Comparison of ENCODE assay signal across 12 cellular contexts in the genomic region with DNA sequence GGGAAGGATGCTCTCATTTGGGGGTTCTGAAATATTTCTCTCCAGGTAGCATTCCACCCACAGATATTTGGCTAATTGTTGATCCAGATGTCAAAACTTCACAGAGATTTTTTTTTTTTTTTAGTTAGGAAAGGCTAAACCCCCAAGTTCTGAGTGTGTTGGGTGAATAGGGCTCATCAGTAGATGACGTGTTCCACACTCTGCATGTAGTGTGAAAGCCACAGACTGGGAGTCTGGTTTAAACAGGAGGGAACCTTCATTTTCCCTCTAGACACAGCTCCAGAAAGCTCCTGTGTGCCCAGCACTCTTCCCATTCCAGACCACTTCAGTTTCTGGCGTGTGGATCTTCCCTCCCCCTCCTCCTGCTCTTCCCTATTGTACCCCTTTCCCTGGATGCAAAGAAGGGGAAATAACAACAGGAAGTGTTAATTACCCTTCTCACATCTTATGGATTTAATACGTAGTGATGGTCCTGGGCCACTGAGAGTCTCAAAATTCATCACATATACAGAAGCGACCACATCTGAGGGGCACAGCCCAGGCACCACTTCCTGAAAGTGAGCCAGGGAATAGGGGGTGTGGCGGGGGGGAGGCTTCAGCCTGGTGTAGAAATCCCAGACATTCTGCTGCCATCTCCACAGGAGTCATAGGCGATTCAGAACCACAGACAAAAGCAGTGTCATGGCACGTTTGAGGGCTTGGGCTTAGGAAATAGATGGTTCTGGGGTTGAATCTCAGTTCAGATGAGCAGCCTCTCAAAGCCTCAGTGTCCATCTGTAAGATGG.
DNase-seq lines count a peak whose midpoint lies in the region; ATAC-seq, FAIRE-seq and TF ChIP-seq lines count a peak whose summit lies in the region.
"Had no signal": no experiment of that assay in that cellular context is flagged by ENCODE, and none has a peak within 500 bp of the region (broad histone marks: within the 10 kb centered on the region; RNA-seq: fewer than 3 reads in every experiment).

No MANE protein-coding gene starts in this region.

- no peaks in the 10 kb centered on the region for H3K9me3 Mint-ChIP-seq in stimulated activated naive CD8-positive, alpha-beta T cell treated with anti-CD3 and anti-CD28 coated beads, Interleukin-15, amount 100 ng/mL, for 72 hours

- DNase-seq in stimulated activated naive CD8-positive, alpha-beta T cell treated with anti-CD3 and anti-CD28 coated beads, Interleukin-15, amount 100 ng/mL, for 72 hours = no peak
- DNase-seq in stimulated activated naive CD8-positive, alpha-beta T cell treated with anti-CD3 and anti-CD28 coated beads, Interleukin-15, Interleukin-2, amounts not matched to agents 100 U/mL and 50 U/mL, for 24 hours = no peak
- DNase-seq in RCC 7860 (ENCODE audit: low spot score) = peak; percentile 64
- no peak for DNase-seq in foreskin keratinocyte
- no peak for DNase-seq in putamen (ENCODE audit: low spot score)
- no peak for DNase-seq in tibial nerve (ENCODE audit: low spot score in 2 of 2)
- DNase-seq in activated CD4-positive, alpha-beta T cell treated with anti-CD3 and anti-CD28 coated beads for 1 hour = no peak
- DNase-seq: activated effector memory CD4-positive, alpha-beta T cell treated with anti-CD3 and anti-CD28 coated beads, Interleukin-2, amount 50 U/mL, for 16 hours; stimulated activated naive CD4-positive, alpha-beta T cell had no signal

- WGBS in tibial nerve, 2 donors = 77 to 81% methylated on average over 7 of the region's 7 CpGs

- no peaks in the 10 kb centered on the region for H3K27me3 ChIP-seq in foreskin keratinocyte
- H3K27me3 ChIP-seq in tibial nerve = no peaks in the 10 kb centered on the region
- H3K27me3 ChIP-seq: esophagus muscularis mucosa, ovary had no signal

- TF ChIP-seq CTCF in foreskin keratinocyte (conservative IDR thresholded peaks at IDR 0.05) (no peak), tibial nerve (IDR thresholded peaks at IDR 0.05) (no peak)

- H3K9me3 ChIP-seq in tibial nerve = no peaks in the 10 kb centered on the region
- H3K9me3 ChIP-seq: esophagus muscularis mucosa, ovary had no signal

- H3K4me1 Mint-ChIP-seq in stimulated activated naive CD8-positive, alpha-beta T cell treated with anti-CD3 and anti-CD28 coated beads, Interleukin-15, amount 100 ng/mL, for 72 hours = peaks cover 49% of the 10 kb centered on the region

- no peaks in the 10 kb centered on the region for H3K27me3 Mint-ChIP-seq in stimulated activated naive CD8-positive, alpha-beta T cell treated with anti-CD3 and anti-CD28 coated beads, Interleukin-15, amount 100 ng/mL, for 72 hours

- H3K4me1 ChIP-seq in foreskin keratinocyte (peaks cover 16% of the 10 kb centered on the region), tibial nerve (peaks cover 0 to 25% (median 3%) of the 10 kb centered on the region in 4 donors)

- no peak overlapping the region for H3K4me3 Mint-ChIP-seq in stimulated activated naive CD8-positive, alpha-beta T cell treated with anti-CD3 and anti-CD28 coated beads, Interleukin-15, amount 100 ng/mL, for 72 hours

- no peak overlapping the region for H3K4me3 ChIP-seq in tibial nerve
- H3K4me3 ChIP-seq: esophagus muscularis mucosa, ovary had no signal

- H3K36me3 ChIP-seq in tibial nerve = no peaks in the 10 kb centered on the region
- H3K36me3 ChIP-seq: ovary had no signal

- TF ChIP-seq EP300 in tibial nerve (IDR thresholded peaks at IDR 0.05) = no peak

- H3K27ac Mint-ChIP-seq in stimulated activated naive CD8-positive, alpha-beta T cell treated with anti-CD3 and anti-CD28 coated beads, Interleukin-15, amount 100 ng/mL, for 72 hours = peak overlapping the region in 1 of 2 donors; percentile 49

- ATAC-seq in stimulated activated naive CD8-positive, alpha-beta T cell treated with anti-CD3 and anti-CD28 coated beads, Interleukin-15, amount 100 ng/mL, for 72 hours = peak; percentile 59
- ATAC-seq in stimulated activated naive CD8-positive, alpha-beta T cell treated with anti-CD3 and anti-CD28 coated beads, Interleukin-15, Interleukin-2, amounts not matched to agents 100 U/mL and 50 U/mL, for 24 hours = no peak
- ATAC-seq in foreskin keratinocyte (peak; percentile 27), GM21619 (IDR thresholded peaks at IDR 0.05; ENCODE audit: unreplicated experiment) (no peak)

- H3K27ac ChIP-seq in foreskin keratinocyte = no peak overlapping the region
- peak overlapping the region in 2 of 4 donors; percentile 1 to 13 for H3K27ac ChIP-seq in tibial nerve
- H3K27ac ChIP-seq: esophagus muscularis mucosa, ovary had no signal

- FAIRE-seq in RCC 7860 (lab: Jason Lieb, UNC) = no peak

- no peak for TF ChIP-seq POLR2A in tibial nerve (IDR thresholded peaks at IDR 0.05)

Comparison
In these comparisons a context has a peak if more than half of its experiments do, and no peak if none do; other contexts are left out.
1. ATAC-seq: peak in stimulated activated naive CD8-positive, alpha-beta T cell treated with anti-CD3 and anti-CD28 coated beads, Interleukin-15, amount 100 ng/mL, for 72 hours (single experiment) and foreskin keratinocyte (single experiment); none in stimulated activated naive CD8-positive, alpha-beta T cell treated with anti-CD3 and anti-CD28 coated beads, Interleukin-15, Interleukin-2, amounts not matched to agents 100 U/mL and 50 U/mL, for 24 hours (single experiment) and GM21619 (single experiment).